ENCODE assay signal across 24 cellular contexts in the genomic region with DNA sequence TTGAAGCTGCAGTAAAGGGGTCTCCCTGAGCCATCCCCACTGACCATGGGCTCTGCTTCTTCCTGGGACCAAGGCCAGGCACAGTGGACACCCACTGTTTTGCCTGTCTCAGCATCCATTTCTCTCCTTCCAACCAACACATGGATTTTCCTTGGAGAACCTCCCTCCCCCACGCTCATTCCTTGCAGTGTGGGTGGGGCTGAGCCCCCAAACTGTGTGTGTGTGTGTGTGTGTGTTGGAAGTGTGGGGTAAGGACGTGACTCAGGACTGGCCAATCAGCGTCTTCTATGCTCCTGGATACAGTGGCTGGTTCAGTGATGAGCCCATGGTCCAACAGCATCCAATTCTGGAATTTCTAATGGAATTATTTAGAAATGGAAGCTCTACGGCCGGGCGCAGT. TPM values are rescaled to one million over a fixed set of nuclear protein-coding genes. Genes with fewer than 3 reads are reported as not detected.
"Had no signal": no experiment of that assay in that cellular context is flagged by ENCODE, and none has a peak within 500 bp of the region (broad histone marks: within the 10 kb centered on the region; RNA-seq: fewer than 3 reads in every experiment).

No MANE protein-coding gene starts in this region.

- H3K4me2 ChIP-seq: KMS-11 had no signal

- H3K9ac ChIP-seq: KMS-11 had no signal

- ATAC-seq: K562 had no signal

- H3K4me1 ChIP-seq: SJSA1 had no signal

- H3K27ac Mint-ChIP-seq: IgD-negative memory B cell had no signal

- H3K27ac ChIP-seq: HL-60, KMS-11, SJSA1, SK-N-MC had no signal

- H3K4me3 ChIP-seq: K562, SJSA1, SK-N-MC had no signal

- H3K36me3 Mint-ChIP-seq: IgD-negative memory B cell had no signal

- DNase-seq: Kasumi-1, MM.1S, NCI-H1092 treated with DMSO at 0.1 percent for 48 hours, NCI-H1436, NCI-H187, NCI-H2029, NCI-H2081 treated with DMSO at 0.1 percent for 48 hours, NCI-H2171, NCI-H226, NCI-H446, NCI-H510A, NCI-H524 treated with DMSO at 0.1 percent for 48 hours, NCI-H69, NCI-H774, Right ventricle myocardium superior, RPMI8226, SIG-M5 had no signal

- H3K9me3 ChIP-seq: SJSA1 had no signal

- H3K36me3 ChIP-seq: SJSA1 had no signal

RNA-seq across cellular contexts. Expression of a gene that starts 18.8 kb away (rescaled TPM):
- total RNA-seq: M059J had no signal

RNA-seq across cellular contexts. Expression of a gene that starts 57.9 kb away (rescaled TPM):
- total RNA-seq: K562, M059J, SJSA1 had no signal
- polyA plus RNA-seq: IgD-negative memory B cell had no signal
